In the genomic region with DNA sequence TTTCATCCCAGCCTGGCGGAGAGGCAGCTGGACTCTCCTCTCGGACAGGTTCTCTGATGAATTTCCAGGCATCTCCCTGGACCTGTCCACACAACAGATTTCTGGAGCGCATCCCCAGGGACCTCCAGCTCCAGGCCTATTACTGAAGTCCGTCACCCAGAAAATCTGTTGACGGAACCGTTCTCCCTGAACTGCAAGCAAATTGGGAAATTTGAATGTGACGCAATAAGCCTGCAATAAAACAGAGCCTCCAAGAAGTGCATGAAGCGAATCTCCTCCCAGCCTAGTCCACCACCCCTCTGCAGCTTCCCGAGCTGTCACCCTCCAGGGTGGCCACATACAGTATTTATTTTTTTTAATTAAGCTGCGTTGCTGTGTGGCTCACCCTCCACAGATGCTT, we compare ENCODE assay signal across 21 cellular contexts.
DNase-seq lines count a peak whose midpoint lies in the region; ATAC-seq and TF ChIP-seq lines count a peak whose summit lies in the region.
"Had no signal": no experiment of that assay in that cellular context is flagged by ENCODE, and none has a peak within 500 bp of the region (broad histone marks: within the 10 kb centered on the region; RNA-seq: fewer than 3 reads in every experiment).

No MANE protein-coding gene starts in this region.

- TF ChIP-seq CTCF in fibroblast of pulmonary artery (IDR thresholded peaks at IDR 0.05; ENCODE audit: low read length, missing control alignments) = no peak

- intact Hi-C loops in sciatic nerve (cut with DNase I) = no loop called here

- ATAC-seq in sciatic nerve (peak; percentile 30), HG03025 (IDR thresholded peaks at IDR 0.05; ENCODE audit: low FRiP score, unreplicated experiment) (no peak), GM21737 (IDR thresholded peaks at IDR 0.05; ENCODE audit: unreplicated experiment) (no peak)
- ATAC-seq: activated CD4-positive, alpha-beta T cell treated with anti-CD3 and anti-CD28 coated beads for 36 hours; activated T-cell treated with anti-CD3 and anti-CD28 coated beads, Interleukin-2, amount 50 U/mL, for 72 hours; heart left ventricle; left lung; upper lobe of right lung had no signal

- no peak overlapping the region for H3K4me3 ChIP-seq in fibroblast of pulmonary artery (replicated peaks; ENCODE audit: low read depth, low read length)
- H3K4me3 ChIP-seq: cardiac muscle cell, heart left ventricle, left lung, PC-9, upper lobe of right lung had no signal

- peak; percentile 3 to 5 for DNase-seq in NOMO-1 (lab: John Stamatoyannopoulos, UW; ENCODE audit: unreplicated experiment in 2 of 2)
- no peak for DNase-seq in NOMO-1 treated with dmso at 0.1 percent for 144 hours (lab: John Stamatoyannopoulos, UW; ENCODE audit: unreplicated experiment)
- peak; percentile 2 for DNase-seq in NOMO-1 treated with DMSO at 0.1 percent for 48 hours (lab: John Stamatoyannopoulos, UW; ENCODE audit: unreplicated experiment)
- DNase-seq in fibroblast of pulmonary artery (ENCODE audit: low read depth) = peak; percentile 9
- DNase-seq in sciatic nerve (ENCODE audit: low spot score) = no peak
- DNase-seq in A172 (ENCODE audit: low spot score) = no peak
- DNase-seq: 8988T; activated CD4-positive, alpha-beta T cell treated with anti-CD3 and anti-CD28 coated beads for 36 hours; activated naive CD4-positive, alpha-beta T cell treated with anti-CD3 and anti-CD28 coated beads for 36 hours; activated T-cell treated with anti-CD3 and anti-CD28 coated beads, Interleukin-2, amount 50 U/mL, for 72 hours; Calu3; heart left ventricle; left lung; NCI-H187; NCI-H748 treated with DMSO at 0.1 percent for 48 hours; PC-9; SHP77; upper lobe of right lung had no signal

Comparison
In these comparisons a context has a peak if more than half of its experiments do, and no peak if none do; other contexts are left out.
1. DNase-seq: peak in NOMO-1 (2 of 2), NOMO-1 treated with DMSO at 0.1 percent for 48 hours (single experiment) and fibroblast of pulmonary artery (single experiment); none in NOMO-1 treated with dmso at 0.1 percent for 144 hours (single experiment), sciatic nerve (single experiment) and A172 (single experiment).